Comparison of ENCODE assay signal across 12 cellular contexts in genomic region chr2:26911911-26912861, GRCh38. TPM values are rescaled to one million over a fixed set of nuclear protein-coding genes. Genes with fewer than 3 reads are reported as not detected.
DNase-seq lines count a peak whose midpoint lies in the region; ATAC-seq and TF ChIP-seq lines count a peak whose summit lies in the region.
"Had no signal": no experiment of that assay in that cellular context is flagged by ENCODE, and none has a peak within 500 bp of the region (broad histone marks: within the 10 kb centered on the region; RNA-seq: fewer than 3 reads in every experiment).

No MANE protein-coding gene starts in this region.

- H3K9ac ChIP-seq in HUES48 (ENCODE audit: low read depth, low read length) (no peak overlapping the region), parathyroid adenoma (no peak overlapping the region)

- peak; percentile 95 for DNase-seq in NCI-H748 (lab: John Stamatoyannopoulos, UW; ENCODE audit: unreplicated experiment)
- DNase-seq in foreskin melanocyte = peak; percentile 15
- no peak for DNase-seq in left cardiac atrium
- no peak for DNase-seq in HCEC 1CT
- DNase-seq in DMS114 treated with DMSO at 0.1 percent for 48 hours (lab: John Stamatoyannopoulos, UW; ENCODE audit: unreplicated experiment) = no peak
- DNase-seq in stimulated activated naive CD8-positive, alpha-beta T cell treated with anti-CD3 and anti-CD28 coated beads, Interleukin-15, Interleukin-2, amounts not matched to agents 100 U/mL and 50 U/mL, for 24 hours = no peak
- DNase-seq: natural killer cell, T-cell, uterus had no signal

- TF ChIP-seq CTCF in parathyroid adenoma (IDR thresholded peaks at IDR 0.05) = no peak

- H3K79me2 ChIP-seq in parathyroid adenoma = no peaks in the 10 kb centered on the region

- no peaks in the 10 kb centered on the region for H3K9me3 ChIP-seq in HUES48 (ENCODE audit: control insufficient read depth, insufficient read depth, low read length)
- no peaks in the 10 kb centered on the region for H3K9me3 ChIP-seq in parathyroid adenoma (ENCODE audit: control insufficient read depth, low read length)
- H3K9me3 ChIP-seq: breast epithelium, uterus had no signal

- H3K36me3 ChIP-seq in HUES48 (ENCODE audit: control insufficient read depth, insufficient read depth, low read length) = no peaks in the 10 kb centered on the region
- no peaks in the 10 kb centered on the region for H3K36me3 ChIP-seq in parathyroid adenoma (ENCODE audit: control insufficient read depth, insufficient read depth, low read length)
- H3K36me3 ChIP-seq: breast epithelium, uterus had no signal

- H3K4me3 ChIP-seq in HUES48 (ENCODE audit: low read depth, low read length) = 0 out of 2 replicates have a peak overlapping the region, but pooled peaks have one; percentile 6
- no peak overlapping the region for H3K4me3 ChIP-seq in parathyroid adenoma (ENCODE audit: low read depth, low read length)
- H3K4me3 ChIP-seq: breast epithelium, uterus had no signal

- H3K4me1 ChIP-seq in HUES48 (ENCODE audit: control insufficient read depth, insufficient read depth, low read length) (peaks cover 30% of the 10 kb centered on the region), parathyroid adenoma (peaks cover 4% of the 10 kb centered on the region)
- H3K4me1 ChIP-seq: breast epithelium, uterus had no signal

- ATAC-seq in left cardiac atrium = no peak
- no peak for ATAC-seq in stimulated activated naive CD8-positive, alpha-beta T cell treated with anti-CD3 and anti-CD28 coated beads, Interleukin-15, Interleukin-2, amounts not matched to agents 100 U/mL and 50 U/mL, for 24 hours
- ATAC-seq: natural killer cell, T-cell had no signal

- intact Hi-C loops in left cardiac atrium (cut with DNase I) = no loop called here

- H3K27ac ChIP-seq in HUES48 (ENCODE audit: low read depth, low read length) = peak overlapping the region; percentile 53
- H3K27ac ChIP-seq in parathyroid adenoma = no peak overlapping the region
- H3K27ac ChIP-seq: breast epithelium, uterus had no signal

- H2AFZ ChIP-seq in parathyroid adenoma = peak overlapping the region; percentile 62

- no peak overlapping the region for H3K4me2 ChIP-seq in parathyroid adenoma (ENCODE audit: low read length)

- H3K27me3 ChIP-seq in HUES48 (ENCODE audit: control insufficient read depth, insufficient read depth, low read length) (peaks cover 4% of the 10 kb centered on the region; the same call in 1 of the 2 replicates), parathyroid adenoma (ENCODE audit: control insufficient read depth, insufficient read depth, low read length) (no peaks in the 10 kb centered on the region)

RNA-seq across cellular contexts. Expression of gene MAPRE3, which starts 58.3 kb away (rescaled TPM):
- total RNA-seq in left cardiac atrium = 10 to 100 TPM; 35.3 to 43.1 TPM

Comparison
In these comparisons a context has a peak if more than half of its experiments do, and no peak if none do; other contexts are left out.
1. DNase-seq: peak in NCI-H748 (single experiment) and foreskin melanocyte (single experiment); none in left cardiac atrium (single experiment), HCEC 1CT (single experiment), DMS114 treated with DMSO at 0.1 percent for 48 hours (single experiment) and stimulated activated naive CD8-positive, alpha-beta T cell treated with anti-CD3 and anti-CD28 coated beads, Interleukin-15, Interleukin-2, amounts not matched to agents 100 U/mL and 50 U/mL, for 24 hours (single experiment).